8 cellular contexts compared by ENCODE assay signal in the genomic region with DNA sequence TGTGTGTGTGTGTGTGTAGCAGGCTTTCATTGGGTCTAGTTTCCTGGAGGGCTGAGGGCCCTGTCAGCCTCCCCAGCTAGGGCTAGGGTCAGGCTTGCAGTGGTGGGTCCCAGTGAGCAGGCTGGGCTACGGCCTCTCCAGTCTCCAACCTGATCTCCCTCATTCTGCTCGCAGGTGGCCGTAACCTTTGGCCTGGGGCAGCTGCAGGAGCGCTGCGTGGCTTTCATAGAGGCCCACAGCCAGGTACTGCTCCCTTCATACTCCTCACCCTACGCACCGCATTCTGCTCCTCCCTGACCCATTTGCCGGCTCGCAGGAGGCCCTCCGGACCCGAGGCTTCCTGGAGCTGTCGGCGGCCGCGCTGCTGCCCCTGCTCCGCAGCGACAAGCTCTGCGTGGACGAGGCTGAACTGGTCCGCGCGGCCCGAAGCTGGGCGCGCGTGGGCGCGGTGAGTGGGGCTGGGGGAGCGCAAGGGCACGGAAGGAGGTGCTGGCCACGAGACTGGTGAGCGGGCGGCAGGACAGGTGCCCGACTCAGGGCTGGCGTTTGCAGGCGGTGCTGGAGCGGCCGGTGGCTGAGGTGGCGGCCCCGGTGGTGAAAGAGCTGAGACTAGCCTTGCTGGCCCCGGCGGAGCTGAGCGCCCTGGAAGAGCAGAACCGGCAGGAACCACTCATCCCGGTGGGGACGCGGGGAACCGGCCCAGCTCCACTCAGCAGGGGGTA. TPM values are rescaled to one million over a fixed set of nuclear protein-coding genes. Genes with fewer than 3 reads are reported as not detected.
A peak's percentile ranks its signal among the peaks of the same experiment; 100 is the strongest.
DNase-seq lines count a peak whose midpoint lies in the region; ATAC-seq and TF ChIP-seq lines count a peak whose summit lies in the region.

No MANE protein-coding gene starts in this region.

- peak overlapping the region; percentile 79 for H3K4me2 ChIP-seq in Loucy (ENCODE audit: low read depth, low read length, poor library complexity, severe bottlenecking)

- no peak overlapping the region for H3K27ac Mint-ChIP-seq in endothelial cell (ENCODE audit: unreplicated experiment)
- H3K27ac Mint-ChIP-seq in naive B cell = peak overlapping the region in 3 of 6 donors; percentile 54 to 99 (median 54)

- DNase-seq in BJ (ENCODE audit: low read depth) = no peak
- peak; percentile 47 for DNase-seq in endothelial cell (ENCODE audit: low spot score)
- DNase-seq in naive B cell = no peak
- no peak for DNase-seq in activated gamma-delta T cell (lab: John Stamatoyannopoulos, UW)
- DNase-seq in NCI-H2171 treated with DMSO at 0.1 percent for 48 hours (lab: John Stamatoyannopoulos, UW) = no peak
- no peak for DNase-seq in stimulated activated CD4-positive, alpha-beta T cell treated with anti-CD3 and anti-CD28 coated beads, Interleukin-1b, Interleukin-23, amount 100 ng/mL, for 48 hours

- H3K9ac ChIP-seq in Loucy (ENCODE audit: low read depth, low read length, poor library complexity, severe bottlenecking) = peak overlapping the region; percentile 89

- 0 out of 2 replicates have a peak, but pooled peaks cover 4% of the 10 kb centered on the region for H3K79me2 ChIP-seq in Loucy (ENCODE audit: insufficient read depth, low read length)

- CTCF ChIA-PET in BJ (lab: Yijun Ruan, JAX) = interaction anchor here (1.3 to 3.3 kb wide), 3 partner anchors 12 to 23 kb away, joined by 4 to 14 read pairs (median 5); a partner anchor contains a TSS

- H2AFZ ChIP-seq in Loucy (ENCODE audit: low read length) = peak overlapping the region; percentile 85

- H3K27me3 Mint-ChIP-seq in endothelial cell (ENCODE audit: unreplicated experiment) (peaks cover 30% of the 10 kb centered on the region), naive B cell (no peaks in the 10 kb centered on the region)

- peak overlapping the region; percentile 81 for H3K4me3 Mint-ChIP-seq in endothelial cell (ENCODE audit: unreplicated experiment)
- peak overlapping the region; percentile 15 to 95 (median 82) for H3K4me3 Mint-ChIP-seq in naive B cell

- H3K36me3 Mint-ChIP-seq in endothelial cell (ENCODE audit: low read depth, unreplicated experiment) (peaks cover 23% of the 10 kb centered on the region), naive B cell (no peaks in the 10 kb centered on the region)

- no peaks in the 10 kb centered on the region for H3K9me3 ChIP-seq in Loucy (ENCODE audit: insufficient read depth, low read depth, low read length)

- H3K36me3 ChIP-seq in BJ (ENCODE audit: control insufficient read depth, insufficient read depth, low read length) (peaks cover 11% of the 10 kb centered on the region), Loucy (ENCODE audit: insufficient read depth, low read length) (no peaks in the 10 kb centered on the region)

- H3K9me2 ChIP-seq in Loucy (replicated peaks; ENCODE audit: low read depth, low read length) = no peaks in the 10 kb centered on the region

- H3K9me3 Mint-ChIP-seq in endothelial cell (ENCODE audit: unreplicated experiment) (no peaks in the 10 kb centered on the region), naive B cell (no peaks in the 10 kb centered on the region)

- peaks cover 48% of the 10 kb centered on the region for H3K4me1 Mint-ChIP-seq in endothelial cell (ENCODE audit: unreplicated experiment)
- peaks cover 50 to 66% (median 65%) of the 10 kb centered on the region in 3 donors for H3K4me1 Mint-ChIP-seq in naive B cell

- peaks cover 23% of the 10 kb centered on the region for H3K4me1 ChIP-seq in Loucy (ENCODE audit: insufficient read depth, low read length, poor library complexity, severe bottlenecking)

- POLR2A ChIA-PET in BJ (lab: Charles Lee) = no interaction called here

- H4K20me1 ChIP-seq in Loucy (ENCODE audit: insufficient read depth, low read length, poor library complexity, severe bottlenecking) = no peaks in the 10 kb centered on the region

- H3K27me3 ChIP-seq in BJ (ENCODE audit: control insufficient read depth, insufficient read depth, low read length) (no peaks in the 10 kb centered on the region), Loucy (ENCODE audit: insufficient read depth, low read length, poor library complexity, severe bottlenecking) (no peaks in the 10 kb centered on the region)

- no peak for ATAC-seq in naive B cell (ENCODE audit: low read depth in 2 of 2)
- ATAC-seq in GM19324 (IDR thresholded peaks at IDR 0.05; ENCODE audit: low FRiP score, unreplicated experiment) = no peak

- TF ChIP-seq CTCF in BJ (IDR thresholded peaks at IDR 0.05; ENCODE audit: insufficient read depth, low read depth, low read length) = no peak
- TF ChIP-seq CTCF in Loucy (conservative IDR thresholded peaks at IDR 0.05; ENCODE audit: low read length) = no peak
- no peak for TF ChIP-seq CTCF in endothelial cell (IDR thresholded peaks at IDR 0.05; ENCODE audit: unreplicated experiment)

- peak overlapping the region; percentile 6 for H3K4me3 ChIP-seq in BJ (ENCODE audit: low read depth, low read length)
- peak overlapping the region; percentile 79 for H3K4me3 ChIP-seq in Loucy (ENCODE audit: low read length, poor library complexity, severe bottlenecking)

- no peaks in the 10 kb centered on the region for H3F3A ChIP-seq in Loucy (ENCODE audit: low read depth)

RNA-seq across cellular contexts. Expression of a gene that starts 4.7 kb away (rescaled TPM):
- 18.0 and 25.7 TPM in 2 replicates for polyA plus RNA-seq in BJ (2011; rRNA removed)
- 13.2 and 16.0 TPM in 2 replicates for polyA minus RNA-seq in BJ (2011; rRNA and poly(A)+ RNA removed)
- total RNA-seq in endothelial cell (ENCODE audit: unreplicated experiment) = 10.4 TPM
- polyA plus RNA-seq in naive B cell (ENCODE audit: low read depth in 6 of 6) = under 1 TPM in 3 of 6 donors, not detected in 3; 0.09 to 0.57 (median 0.31) TPM

RNA-seq across cellular contexts. Expression of a gene that starts 5.8 kb away (rescaled TPM):
- polyA plus RNA-seq in BJ (2011; rRNA removed) (0.26 TPM in 1 of 2 replicates, not detected in the other), naive B cell (ENCODE audit: low read depth in 6 of 6) (not detected)
- polyA minus RNA-seq in BJ (2011; rRNA and poly(A)+ RNA removed) = not detected in 2 replicates
- 1.4 TPM for total RNA-seq in endothelial cell (ENCODE audit: unreplicated experiment)

RNA-seq across cellular contexts. Expression of a gene that starts 12.8 kb away (rescaled TPM):
- polyA plus RNA-seq in BJ (2011; rRNA removed) (25.9 and 45.9 TPM in 2 replicates), naive B cell (ENCODE audit: low read depth in 6 of 6) (1 to 10 TPM; 2.6 to 9.2 (median 5.0) TPM)
- polyA minus RNA-seq in BJ (2011; rRNA and poly(A)+ RNA removed) = 23.5 and 34.4 TPM in 2 replicates
- 17.2 TPM for total RNA-seq in endothelial cell (ENCODE audit: unreplicated experiment)

RNA-seq across cellular contexts. Expression of a gene that starts 25.0 kb away (rescaled TPM):
- polyA plus RNA-seq in BJ (2011; rRNA removed) (0.16 and 0.22 TPM in 2 replicates), naive B cell (ENCODE audit: low read depth in 6 of 6) (under 1 TPM in 1 of 6 donors, not detected in 5; 0.12 TPM)
- polyA minus RNA-seq in BJ (2011; rRNA and poly(A)+ RNA removed) = not detected in 2 replicates
- 0.18 TPM for total RNA-seq in endothelial cell (ENCODE audit: unreplicated experiment)

RNA-seq across cellular contexts. Expression of a gene that starts 30.1 kb away (rescaled TPM):
- polyA plus RNA-seq in BJ (2011; rRNA removed) = 0.12 and 0.17 TPM in 2 replicates
- 0.05 and 0.09 TPM in 2 replicates for polyA minus RNA-seq in BJ (2011; rRNA and poly(A)+ RNA removed)
- total RNA-seq in endothelial cell (ENCODE audit: unreplicated experiment) = 0.51 TPM
- under 1 TPM in 1 of 6 donors, not detected in 5; 0.27 TPM for polyA plus RNA-seq in naive B cell (ENCODE audit: low read depth in 6 of 6)

Comparison
In these comparisons a context has a peak if more than half of its experiments do, and no peak if none do; other contexts are left out.
1. RNA of a gene that starts 4.7 kb away (polyA plus RNA-seq): 18.0 to 25.7 TPM in BJ; 0.09 to 0.57 TPM in naive B cell; every median in the first group is over 10 times any median in the second.